ENCODE assay signal across 14 cellular contexts in the genomic region with DNA sequence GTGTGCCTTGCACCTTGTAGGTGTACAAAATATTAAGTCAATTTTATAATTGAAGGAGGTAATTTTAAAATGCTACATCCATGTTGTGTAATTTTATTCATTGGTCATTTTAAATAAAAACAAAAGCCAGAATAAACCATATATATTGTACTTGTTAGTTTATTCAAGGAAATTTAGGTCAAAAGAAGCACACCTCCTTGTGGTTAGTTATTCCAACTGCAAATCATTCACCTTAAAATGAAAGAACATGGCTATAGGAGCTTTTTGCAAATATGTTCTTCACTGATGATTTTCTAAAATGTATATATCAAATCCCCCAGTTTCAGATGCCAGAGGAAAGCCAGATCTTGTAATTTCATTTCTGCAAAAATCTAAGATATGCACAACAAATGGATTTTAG. TPM values are rescaled to one million over a fixed set of nuclear protein-coding genes. Genes with fewer than 3 reads are reported as not detected.
DNase-seq lines count a peak whose midpoint lies in the region; ATAC-seq, FAIRE-seq and TF ChIP-seq lines count a peak whose summit lies in the region.
"Had no signal": no experiment of that assay in that cellular context is flagged by ENCODE, and none has a peak within 500 bp of the region (broad histone marks: within the 10 kb centered on the region; RNA-seq: fewer than 3 reads in every experiment).

No MANE protein-coding gene starts in this region.

- H3K27me3 ChIP-seq in GM23338 (ENCODE audit: insufficient read depth) (no peaks in the 10 kb centered on the region), SK-N-SH (ENCODE audit: insufficient read depth) (no peaks in the 10 kb centered on the region)
- H3K27me3 ChIP-seq: gastrocnemius medialis had no signal

- H3K4me1 Mint-ChIP-seq in GM23338 = peaks cover 12% of the 10 kb centered on the region

- no peaks in the 10 kb centered on the region; the same call in 2 of the 3 replicates for H3K9me3 Mint-ChIP-seq in GM23338
- H3K9me3 Mint-ChIP-seq: CD8-positive, alpha-beta T cell had no signal

- H3K4me2 ChIP-seq in GM23338 (no peak overlapping the region), SK-N-SH (no peak overlapping the region)

- no peaks in the 10 kb centered on the region for H4K20me1 ChIP-seq in GM23338 (replicated peaks; ENCODE audit: insufficient read depth)
- H4K20me1 ChIP-seq in SK-N-SH (ENCODE audit: insufficient read depth) = no peaks in the 10 kb centered on the region

- H2AFZ ChIP-seq in GM23338 = no peak overlapping the region
- H2AFZ ChIP-seq in SK-N-SH (ENCODE audit: low read depth) = no peak overlapping the region

- H3K27ac ChIP-seq in GM23338 (ENCODE audit: low read depth) (no peak overlapping the region), SK-N-SH (ENCODE audit: low read depth in 2 of 2, low read length in 1 of 2) (no peak overlapping the region)
- H3K27ac ChIP-seq: gastrocnemius medialis, left ventricle myocardium inferior had no signal

- POLR2A ChIA-PET in SK-N-SH (lab: Yijun Ruan, JAX) = no interaction called here

- H3K36me3 Mint-ChIP-seq in GM23338 (ENCODE audit: low read depth) = peaks cover 4% of the 10 kb centered on the region; the same call in 2 of the 3 replicates

- peak; percentile 39 for DNase-seq in GM23338 (ENCODE audit: low spot score)
- no peak for DNase-seq in SK-N-SH
- DNase-seq in fibroblast of the aortic adventitia (ENCODE audit: low read depth) = peak; percentile 51
- no peak for DNase-seq in LoVo (ENCODE audit: low spot score)
- DNase-seq: CD8-positive, alpha-beta T cell; gastrocnemius medialis; left ventricle myocardium inferior; NCI-H1417 treated with DMSO at 0.1 percent for 48 hours; posterior cingulate gyrus had no signal

- H3K9ac ChIP-seq in SK-N-SH = no peak overlapping the region

- no peak overlapping the region for H3K4me3 ChIP-seq in GM23338
- H3K4me3 ChIP-seq in SK-N-SH (ENCODE audit: low read depth in 2 of 2, low read length in 1 of 2) = no peak overlapping the region
- no peak overlapping the region for H3K4me3 ChIP-seq in fibroblast of the aortic adventitia (ENCODE audit: low read depth, low read length)
- H3K4me3 ChIP-seq: gastrocnemius medialis, left ventricle myocardium inferior had no signal

- CTCF ChIA-PET in SK-N-SH (lab: Yijun Ruan, JAX) = interaction anchor here (0.8 to 1.5 kb wide), 3 partner anchors 19 to 166 kb away, joined by 3 to 7 read pairs (median 4); no protein-coding TSS in a partner anchor

- 0 out of 2 replicates have a peak, but pooled peaks have one; percentile 12 for TF ChIP-seq RAD21 in SK-N-SH (IDR thresholded peaks at IDR 0.05; ENCODE audit: low read length)

- FAIRE-seq in A204.1 (lab: Jason Lieb, UNC) = peak; percentile 80
- FAIRE-seq: GM19239 had no signal

- H3K27ac Mint-ChIP-seq in GM23338 = no peak overlapping the region
- H3K27ac Mint-ChIP-seq: CD8-positive, alpha-beta T cell had no signal

- no peaks in the 10 kb centered on the region for H3K27me3 Mint-ChIP-seq in GM23338 (ENCODE audit: insufficient read depth, low read depth, poor library complexity)

- no peaks in the 10 kb centered on the region for H3K9me2 ChIP-seq in GM23338 (ENCODE audit: insufficient read depth)
- H3K9me2 ChIP-seq in SK-N-SH = no peaks in the 10 kb centered on the region

- H3F3A ChIP-seq in GM23338 (replicated peaks; ENCODE audit: low read depth) (no peaks in the 10 kb centered on the region; the same call in 1 of the 2 replicates), SK-N-SH (replicated peaks; ENCODE audit: insufficient read depth) (peaks cover 7% of the 10 kb centered on the region)

- H3K9me3 ChIP-seq in SK-N-SH = no peaks in the 10 kb centered on the region
- H3K9me3 ChIP-seq: gastrocnemius medialis, left ventricle myocardium inferior had no signal

- peak in 1 of 2 experiments; percentile 66; a peak in 3 of 4 replicates for TF ChIP-seq CTCF in GM23338 (conservative IDR thresholded peaks at IDR 0.05; ENCODE audit: low read depth in 2 of 2)
- TF ChIP-seq CTCF in SK-N-SH (IDR thresholded peaks at IDR 0.05) = peak; percentile 59
- peak; percentile 47 for TF ChIP-seq CTCF in fibroblast of the aortic adventitia (IDR thresholded peaks at IDR 0.05; ENCODE audit: insufficient read depth, low read length)

- H3K4me3 Mint-ChIP-seq in GM23338 = no peak overlapping the region
- H3K4me3 Mint-ChIP-seq: CD8-positive, alpha-beta T cell had no signal

- TF ChIP-seq EP300 in SK-N-SH (IDR thresholded peaks at IDR 0.05; ENCODE audit: borderline replicate concordance in 1 of 2, low read depth in 1 of 2, low read length in 1 of 2) = no peak

- no peaks in the 10 kb centered on the region for H3K36me3 ChIP-seq in GM23338 (ENCODE audit: insufficient read depth)
- H3K36me3 ChIP-seq in SK-N-SH (replicated peaks in 1 of 2; ENCODE audit: control insufficient read depth in 1 of 2, insufficient read depth in 2 of 2, low read length in 1 of 2) = peaks cover 0 to 3% of the 10 kb centered on the region in 2 experiments
- H3K36me3 ChIP-seq: gastrocnemius medialis, left ventricle myocardium inferior had no signal

- no peaks in the 10 kb centered on the region for H3K79me2 ChIP-seq in GM23338 (replicated peaks; ENCODE audit: insufficient read depth)
- peaks cover 10% of the 10 kb centered on the region for H3K79me2 ChIP-seq in SK-N-SH (ENCODE audit: insufficient read depth)

- ATAC-seq in GM23338 = no peak
- no peak for ATAC-seq in HG03439 (IDR thresholded peaks at IDR 0.05; ENCODE audit: unreplicated experiment)
- no peak for ATAC-seq in GM21717 (IDR thresholded peaks at IDR 0.05; ENCODE audit: unreplicated experiment)
- ATAC-seq in GM21737 (IDR thresholded peaks at IDR 0.05; ENCODE audit: unreplicated experiment) = no peak
- ATAC-seq: CD8-positive, alpha-beta T cell; gastrocnemius medialis had no signal

- H3K4me1 ChIP-seq in GM23338 (ENCODE audit: insufficient read depth) (peaks cover 10% of the 10 kb centered on the region), SK-N-SH (ENCODE audit: control insufficient read depth in 1 of 2, insufficient read depth in 2 of 2, low read depth in 1 of 2, low read length in 1 of 2) (peaks cover 6 to 9% of the 10 kb centered on the region in 2 experiments; a peak in 2 of 4 replicates)

TF ChIP-seq in GM23338, 12 proteins besides CTCF, POLR2A, EP300 and RAD21 (continues in another document):
- TF ChIP-seq EZH2phosphoT487 (IDR thresholded peaks at IDR 0.05; ENCODE audit: unreplicated experiment) (no peak), CREB1 (CRISPR knock-in tag; IDR thresholded peaks at IDR 0.05; ENCODE audit: low read depth) (no peak), JUNB (IDR thresholded peaks at IDR 0.05; ENCODE audit: unreplicated experiment) (no peak), ETS1 (IDR thresholded peaks at IDR 0.05) (no peak), ZNF331 (CRISPR knock-in tag; IDR thresholded peaks at IDR 0.05; ENCODE audit: low read depth) (no peak), POLR2AphosphoS5 (IDR thresholded peaks at IDR 0.05; ENCODE audit: low read depth) (no peak), ZNF114 (CRISPR knock-in tag; IDR thresholded peaks at IDR 0.05) (no peak), NANOG (IDR thresholded peaks at IDR 0.05; ENCODE audit: borderline replicate concordance) (no peak), STAT1 (IDR thresholded peaks at IDR 0.05; ENCODE audit: unreplicated experiment) (no peak)

TF ChIP-seq in SK-N-SH, 30 proteins besides CTCF, POLR2A, EP300 and RAD21:
- TF ChIP-seq SMC3 (IDR thresholded peaks at IDR 0.05; ENCODE audit: low read depth, low read length) = no peak
- TF ChIP-seq NFIC (IDR thresholded peaks at IDR 0.05; ENCODE audit: borderline replicate concordance) = no peak
- TF ChIP-seq POLR2AphosphoS5 (IDR thresholded peaks at IDR 0.05; ENCODE audit: low read depth, low read length) = no peak
- no peak for TF ChIP-seq CHD2 (IDR thresholded peaks at IDR 0.05; ENCODE audit: low read length, partially characterized antibody)

RNA-seq across cellular contexts. Expression of gene MOCS2, which starts 5.4 kb away (rescaled TPM):
- 18.3 and 19.1 TPM in 2 replicates for total RNA-seq in GM23338 (2014; rRNA removed; shearing (Covaris generic))
- polyA plus RNA-seq in GM23338 (2016; fragmentation: Nextera tagmentation; extraction: Ambion mirVana) (35.8 and 41.8 TPM in 2 replicates), SK-N-SH (2012; rRNA removed) (26.4 and 35.2 TPM in 2 replicates)
- 42.3 and 56.5 TPM in 2 replicates for polyA plus RNA-seq in SK-N-SH (2012; cell fraction: cytosol; rRNA removed)
- polyA plus RNA-seq in SK-N-SH (2012; cell fraction: nucleus; rRNA removed) = 8.4 and 15.1 TPM in 2 replicates
- 74.2 and 74.8 TPM in 2 replicates for total RNA-seq in fibroblast of the aortic adventitia (ENCODE audit: low replicate concordance)

Comparison
In these comparisons a context has a peak if more than half of its experiments do, and no peak if none do; other contexts are left out.
1. DNase-seq: peak in GM23338 (single experiment) and fibroblast of the aortic adventitia (single experiment); none in SK-N-SH (single experiment) and LoVo (single experiment).